Comparison of ENCODE assay signal across 20 cellular contexts in the genomic region with DNA sequence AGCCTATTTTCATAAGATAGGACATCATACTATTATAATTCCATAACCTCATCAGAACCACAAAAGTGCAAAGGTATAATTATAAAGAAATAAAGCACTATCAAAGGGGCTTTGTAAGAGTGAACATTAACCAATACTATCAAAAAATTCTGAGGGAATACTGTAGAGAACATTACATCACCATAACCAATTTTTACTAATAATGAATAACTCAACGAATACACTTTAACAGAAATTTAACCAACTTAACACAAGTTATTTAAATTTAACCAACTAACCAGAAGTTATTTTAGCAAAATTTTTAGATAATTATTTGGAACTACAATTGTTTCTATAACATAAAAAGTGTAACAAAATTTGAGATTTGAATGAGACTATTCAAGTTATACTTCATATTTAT.
"Had no signal": no experiment of that assay in that cellular context is flagged by ENCODE, and none has a peak within 500 bp of the region (broad histone marks: within the 10 kb centered on the region; RNA-seq: fewer than 3 reads in every experiment).

No MANE protein-coding gene starts in this region.

- H3K4me1 ChIP-seq: ascending aorta had no signal

- H3K36me3 ChIP-seq: ascending aorta, MG63 had no signal

- FAIRE-seq: bronchial epithelial cell had no signal

- H3K27ac ChIP-seq: ascending aorta had no signal

- DNase-seq: activated B cell treated with CpG ODN at 0.5 μM for 24 hours; activated CD4-positive, alpha-beta T cell treated with anti-CD3 and anti-CD28 coated beads for 1 hour; activated CD4-positive, alpha-beta T cell treated with anti-CD3 and anti-CD28 coated beads, Interleukin-2, amount 10 ng/mL, durations not matched to agents 24 days and 14 days; activated CD4-positive, alpha-beta T cell treated with anti-CD3 and anti-CD28 coated beads, Interleukin-2, amount 50 U/mL, for 48 hours; activated CD8-positive, alpha-beta memory T cell treated with anti-CD3 and anti-CD28 coated beads, Interleukin-2, amount 10 ng/mL, durations not matched to agents 7 days and 5 days; activated effector memory CD4-positive, alpha-beta T cell treated with anti-CD3 and anti-CD28 coated beads, Interleukin-2, amount 50 U/mL, for 16 hours; activated naive CD4-positive, alpha-beta T cell treated with Interleukin-2 at 50 U/mL for 16 hours; activated naive CD8-positive, alpha-beta T cell treated with anti-CD3 and anti-CD28 coated beads, Interleukin-2, amount 50 U/mL, for 24 hours; activated T-cell treated with anti-CD3 and anti-CD28 coated beads, Interleukin-2, amount 50 U/mL, for 4 hours; amniotic stem cell; central memory CD4-positive, alpha-beta T cell; NCI-H1105; NCI-H1436; NCI-H1694 treated with DMSO at 0.1 percent for 48 hours; NCI-H345 had no signal

- H3K4me3 ChIP-seq: ascending aorta, body of pancreas, MG63 had no signal

- H3K9me3 ChIP-seq: ascending aorta, body of pancreas, MG63 had no signal

- ATAC-seq: activated CD8-positive, alpha-beta memory T cell treated with anti-CD3 and anti-CD28 coated beads, Interleukin-2, amount 10 ng/mL, durations not matched to agents 7 days and 5 days; activated naive CD4-positive, alpha-beta T cell treated with anti-CD3 and anti-CD28 coated beads, Interleukin-2, amount 50 U/mL, for 72 hours; activated naive CD8-positive, alpha-beta T cell treated with anti-CD3 and anti-CD28 coated beads, Interleukin-2, amount 50 U/mL, for 24 hours; activated T-cell treated with anti-CD3 and anti-CD28 coated beads, Interleukin-2, amount 50 U/mL, for 4 hours had no signal

- H3K27me3 ChIP-seq: ascending aorta, body of pancreas had no signal
